ENCODE assay signal across 13 cellular contexts in the genomic region with DNA sequence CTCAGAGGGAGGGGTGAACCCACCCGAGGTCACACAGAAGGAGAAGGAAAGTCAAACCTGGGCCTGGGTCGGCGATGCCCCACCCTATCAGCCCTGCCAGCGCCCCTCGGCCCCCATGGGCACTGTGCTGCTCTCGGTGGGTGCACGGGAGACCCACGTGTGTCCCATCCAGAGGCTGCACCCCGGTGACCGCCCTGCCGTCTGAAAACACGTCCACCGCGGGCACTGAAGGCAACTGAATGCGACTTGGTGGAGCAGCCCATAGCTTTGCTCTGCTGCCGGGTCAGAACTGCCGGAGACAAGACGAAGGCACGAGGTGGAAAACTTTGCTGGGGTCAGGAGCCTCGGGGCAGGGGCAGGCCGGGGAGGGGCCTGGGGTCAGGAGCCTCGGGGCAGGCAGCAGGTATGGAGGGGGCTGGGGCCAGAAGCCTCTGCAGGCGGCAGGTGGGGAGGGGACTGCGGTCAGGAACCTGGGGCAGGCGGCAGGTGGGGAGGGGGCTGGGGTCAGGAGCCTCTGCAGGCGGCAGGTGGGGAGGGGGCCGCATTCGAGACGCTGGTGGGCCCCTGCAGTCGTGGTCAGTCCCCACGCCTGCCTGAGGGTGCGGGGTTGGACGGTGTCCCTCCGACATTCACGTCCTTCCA. TPM values are rescaled to one million over a fixed set of nuclear protein-coding genes. Genes with fewer than 3 reads are reported as not detected.
DNase-seq lines count a peak whose midpoint lies in the region; ATAC-seq and TF ChIP-seq lines count a peak whose summit lies in the region.
"Had no signal": no experiment of that assay in that cellular context is flagged by ENCODE, and none has a peak within 500 bp of the region (broad histone marks: within the 10 kb centered on the region; RNA-seq: fewer than 3 reads in every experiment).

No MANE protein-coding gene starts in this region.

- H3K4me2 ChIP-seq in Karpas-422 (ENCODE audit: low read depth, low read length, poor library complexity, severe bottlenecking) = no peak overlapping the region

- peaks cover 22% of the 10 kb centered on the region for H3K4me1 ChIP-seq in CD8-positive, alpha-beta memory T cell (ENCODE audit: insufficient read depth, low read length)
- peaks cover 18 to 53% of the 10 kb centered on the region in 2 donors for H3K4me1 ChIP-seq in ascending aorta
- H3K4me1 ChIP-seq in gastrocnemius medialis = peaks cover 33 to 34% of the 10 kb centered on the region in 2 donors
- H3K4me1 ChIP-seq in Karpas-422 (ENCODE audit: low read length) = peaks cover 25% of the 10 kb centered on the region

- H3K4me3 ChIP-seq in CD8-positive, alpha-beta memory T cell (ENCODE audit: low read length) = no peak overlapping the region
- peak overlapping the region in 1 of 2 donors; percentile 60 for H3K4me3 ChIP-seq in ascending aorta
- peak overlapping the region in 1 of 4 donors; percentile 9 for H3K4me3 ChIP-seq in gastrocnemius medialis
- no peak overlapping the region for H3K4me3 ChIP-seq in Karpas-422 (ENCODE audit: low read length)

- peaks cover 0 to 10% (median 2%) of the 10 kb centered on the region in 3 donors for H3K36me3 Mint-ChIP-seq in CD8-positive, alpha-beta memory T cell

- in situ Hi-C loops in gastrocnemius medialis (cut with MboI; ENCODE audit: low sequenced_read_pairs in 4 of 4) = no loop called here

- H3K27me3 Mint-ChIP-seq in CD8-positive, alpha-beta memory T cell = no peaks in the 10 kb centered on the region
- H3K27me3 Mint-ChIP-seq: T-cell had no signal

- H3K27me3 ChIP-seq in CD8-positive, alpha-beta memory T cell (ENCODE audit: insufficient read depth, low read length, poor library complexity, severe bottlenecking) = no peaks in the 10 kb centered on the region
- no peaks in the 10 kb centered on the region for H3K27me3 ChIP-seq in ascending aorta
- H3K27me3 ChIP-seq in layer of hippocampus (ENCODE audit: control insufficient read depth, insufficient read depth, low read length) = no peaks in the 10 kb centered on the region
- no peaks in the 10 kb centered on the region for H3K27me3 ChIP-seq in gastrocnemius medialis
- H3K27me3 ChIP-seq in Karpas-422 (ENCODE audit: low read length) = no peaks in the 10 kb centered on the region

- no peaks in the 10 kb centered on the region for H3K9me3 Mint-ChIP-seq in CD8-positive, alpha-beta memory T cell
- H3K9me3 Mint-ChIP-seq: T-cell had no signal

- no peak for DNase-seq in CD8-positive, alpha-beta memory T cell
- DNase-seq in ascending aorta (ENCODE audit: low spot score in 2 of 2) (no peak), gastrocnemius medialis (no peak), Karpas-422 (no peak), iPS-NIHi7 (ENCODE audit: extremely low spot score) (no peak), cerebellum (ENCODE audit: low spot score) (no peak), MV-4-11 (lab: John Stamatoyannopoulos, UW) (no peak)
- DNase-seq: activated CD4-positive, alpha-beta T cell treated with anti-CD3 and anti-CD28 coated beads for 4 hours; activated effector memory CD4-positive, alpha-beta T cell treated with anti-CD3 and anti-CD28 coated beads, Interleukin-2, amount 50 U/mL, for 16 hours; T-cell had no signal

- peak overlapping the region; percentile 24 for H3K27ac ChIP-seq in CD8-positive, alpha-beta memory T cell (ENCODE audit: low read depth, low read length)
- H3K27ac ChIP-seq in ascending aorta (peak overlapping the region; percentile 99), layer of hippocampus (ENCODE audit: low read depth, low read length) (peak overlapping the region; percentile 68), gastrocnemius medialis (peak overlapping the region; percentile 86 to 95 (median 88)), Karpas-422 (ENCODE audit: low read length) (no peak overlapping the region)

- CTCF ChIA-PET in CD8-positive, alpha-beta memory T cell (lab: Charles Lee) = no interaction called here

- ATAC-seq in gastrocnemius medialis = no peak
- ATAC-seq: T-cell had no signal

- H3K79me2 ChIP-seq in Karpas-422 (ENCODE audit: low read length) = no peaks in the 10 kb centered on the region

- TF ChIP-seq CTCF in ascending aorta (IDR thresholded peaks at IDR 0.05) (no peak), gastrocnemius medialis (IDR thresholded peaks at IDR 0.05 in 4 of 5, conservative IDR thresholded peaks at IDR 0.05 in 1 of 5) (no peak)

- peaks cover 10 to 50% (median 14%) of the 10 kb centered on the region in 3 donors for H3K4me1 Mint-ChIP-seq in CD8-positive, alpha-beta memory T cell

- H3K9ac ChIP-seq in Karpas-422 (ENCODE audit: low read length) = no peak overlapping the region

- intact Hi-C loops in ascending aorta (cut with DNase I) = loop anchor here (1.0 to 5.0 kb wide), 4 partner anchors 15 to 298 kb away; a partner anchor contains a TSS
- intact Hi-C loops in gastrocnemius medialis (cut with DNase I; ENCODE audit: low total_unique reads) = loop anchor here (1.0 to 10.0 kb wide), 2 partner anchors 31 to 155 kb away; a partner anchor contains a TSS

- H3K9me2 ChIP-seq in Karpas-422 (replicated peaks; ENCODE audit: insufficient read depth, low read length) = no peaks in the 10 kb centered on the region

- H3K27ac Mint-ChIP-seq in CD8-positive, alpha-beta memory T cell = peak overlapping the region in 1 of 8 donors; percentile 50
- H3K27ac Mint-ChIP-seq: T-cell had no signal

- H3K4me3 Mint-ChIP-seq in CD8-positive, alpha-beta memory T cell = peak overlapping the region in 2 of 7 donors; percentile 8 to 20

- H2AFZ ChIP-seq in Karpas-422 (ENCODE audit: low read length) = no peak overlapping the region

- H3K36me3 ChIP-seq in CD8-positive, alpha-beta memory T cell (ENCODE audit: insufficient read depth, low read length) = no peaks in the 10 kb centered on the region
- H3K36me3 ChIP-seq in ascending aorta (peaks cover 11 to 19% of the 10 kb centered on the region in 2 donors), gastrocnemius medialis (peaks cover 0 to under 1% of the 10 kb centered on the region in 2 donors), Karpas-422 (ENCODE audit: insufficient read depth, low read length) (no peaks in the 10 kb centered on the region)

- no peak for TF ChIP-seq POLR2A in gastrocnemius medialis (IDR thresholded peaks at IDR 0.05)

- H4K20me1 ChIP-seq in Karpas-422 (ENCODE audit: insufficient read depth, low read depth, low read length) = peaks cover 37% of the 10 kb centered on the region; the same call in 1 of the 2 replicates

- no peaks in the 10 kb centered on the region for H3K9me3 ChIP-seq in CD8-positive, alpha-beta memory T cell (ENCODE audit: low read length)
- H3K9me3 ChIP-seq in ascending aorta (no peaks in the 10 kb centered on the region), gastrocnemius medialis (no peaks in the 10 kb centered on the region), Karpas-422 (ENCODE audit: low read length) (no peaks in the 10 kb centered on the region; the same call in 1 of the 2 replicates)

- POLR2A ChIA-PET in CD8-positive, alpha-beta memory T cell (lab: Charles Lee) = no interaction called here

RNA-seq across cellular contexts. Expression of a gene that starts 30.5 kb away (rescaled TPM):
- total RNA-seq in CD8-positive, alpha-beta memory T cell = 10 to 100 TPM; 26.9 to 27.6 TPM
- polyA plus RNA-seq in CD8-positive, alpha-beta memory T cell = 16.0 TPM
- total RNA-seq in ascending aorta (87.3 TPM), gastrocnemius medialis (10 to 100 TPM in 3 of 4 donors, 1 to 10 TPM in 1; 8.2 to 18.0 (median 17.3) TPM), cerebellum (25.2 TPM)
- 4.2 and 4.4 TPM in 2 replicates for total RNA-seq in Karpas-422 (2014; rRNA removed; shearing (Covaris generic); ENCODE audit: low replicate concordance)

RNA-seq across cellular contexts. Expression of a gene that starts 38.4 kb away (rescaled TPM):
- 1 to 10 TPM; 1.5 to 1.7 TPM for total RNA-seq in CD8-positive, alpha-beta memory T cell
- polyA plus RNA-seq in CD8-positive, alpha-beta memory T cell = 16.2 TPM
- total RNA-seq in ascending aorta (12.6 TPM), gastrocnemius medialis (1 to 10 TPM in 3 of 4 donors, under 1 TPM in 1; 0.67 to 3.7 (median 1.7) TPM), cerebellum (not detected)
- not detected in 2 replicates for total RNA-seq in Karpas-422 (2014; rRNA removed; shearing (Covaris generic); ENCODE audit: low replicate concordance)
- total RNA-seq: frontal cortex, lung microvascular endothelial cell had no signal

RNA-seq across cellular contexts. Expression of a gene that starts 43.1 kb away (rescaled TPM):
- 10 to 100 TPM; 37.2 to 39.5 TPM for total RNA-seq in CD8-positive, alpha-beta memory T cell
- 16.8 TPM for polyA plus RNA-seq in CD8-positive, alpha-beta memory T cell
- total RNA-seq in ascending aorta (57.6 TPM), gastrocnemius medialis (10 to 100 TPM; 19.5 to 28.4 (median 27.4) TPM), cerebellum (15.2 TPM)
- 9.5 and 24.8 TPM in 2 replicates for total RNA-seq in Karpas-422 (2014; rRNA removed; shearing (Covaris generic); ENCODE audit: low replicate concordance)
